9 cellular contexts compared by ENCODE assay signal in genomic region chr2:44578401-44579135, GRCh38.
DNase-seq lines count a peak whose midpoint lies in the region; ATAC-seq, FAIRE-seq and TF ChIP-seq lines count a peak whose summit lies in the region.
"Had no signal": no experiment of that assay in that cellular context is flagged by ENCODE, and none has a peak within 500 bp of the region (broad histone marks: within the 10 kb centered on the region; RNA-seq: fewer than 3 reads in every experiment).

No MANE protein-coding gene starts in this region.

- H3K9me2 ChIP-seq in hepatocyte (replicated peaks; ENCODE audit: insufficient read depth), result no peaks in the 10 kb centered on the region

- no peaks in the 10 kb centered on the region for H3K4me1 ChIP-seq in HepG2 (ENCODE audit: insufficient read depth, low read length)
- no peaks in the 10 kb centered on the region for H3K4me1 ChIP-seq in hepatocyte (ENCODE audit: insufficient read depth)

- intact Hi-C loops in HepG2 (cut with micrococcal nuclease; ENCODE audit: unreplicated experiment), result no loop called here

- H3K4me3 ChIP-seq in HepG2 (replicated peaks in 1 of 3; ENCODE audit: insufficient read depth in 1 of 3, low read depth in 2 of 3, low read length in 3 of 3), result no peak overlapping the region
- H3K4me3 ChIP-seq in hepatocyte, result no peak overlapping the region

- 92% methylated on average over 3 of the region's 3 CpGs for WGBS in HepG2 (ENCODE audit: low lambda C conversion rate)
- WGBS in hepatocyte (ENCODE audit: low lambda C conversion rate, missing lambda C conversion rate), result 90% methylated on average over 3 of the region's 3 CpGs

- no peak for TF ChIP-seq EP300 in HepG2 (IDR thresholded peaks at IDR 0.05; ENCODE audit: low read depth in 2 of 2, low read length in 2 of 2)
- no peak for TF ChIP-seq EP300 in HepG2 (CRISPR knock-in tag; IDR thresholded peaks at IDR 0.05; ENCODE audit: borderline replicate concordance)

- peak; percentile 55 for DNase-seq in EH (ENCODE audit: low read depth)
- no peak for DNase-seq in H54 (ENCODE audit: insufficient read length, low spot score)
- DNase-seq in SIG-M5 treated with dmso at 0.1 percent for 504 hours (lab: John Stamatoyannopoulos, UW; ENCODE audit: unreplicated experiment), result peak; percentile 97
- DNase-seq in HepG2 (ENCODE audit: low spot score), result no peak
- no peak for DNase-seq in NCI-H1105 treated with DMSO at 0.1 percent for 48 hours (lab: John Stamatoyannopoulos, UW)
- no peak for DNase-seq in hepatocyte (ENCODE audit: low spot score)
- DNase-seq in stimulated activated CD4-positive, alpha-beta T cell treated with anti-CD3 and anti-CD28 coated beads, Interleukin-2, amount 100 ng/mL, for 48 hours, result no peak
- DNase-seq: left cardiac atrium had no signal

- no peak for TF ChIP-seq RAD21 in HepG2 (CRISPR knock-in tag; IDR thresholded peaks at IDR 0.05)

- no peak overlapping the region for H3K27ac ChIP-seq in HepG2 (ENCODE audit: extremely low read length, insufficient read depth, low read length)
- H3K27ac ChIP-seq in hepatocyte, result no peak overlapping the region

- H3K9ac ChIP-seq in HepG2 (ENCODE audit: insufficient read depth, low read depth, low read length), result no peak overlapping the region

- CTCF ChIA-PET in HepG2 (lab: Yijun Ruan, JAX; ENCODE audit: low intra/inter-chr PET ratio, low total read pairs), result no interaction called here

- H3K9me3 ChIP-seq in HepG2 (ENCODE audit: low read length), result no peaks in the 10 kb centered on the region
- H3K9me3 ChIP-seq in hepatocyte (ENCODE audit: low read depth), result no peaks in the 10 kb centered on the region

- TF ChIP-seq CTCF in HepG2 (CRISPR knock-in tag; IDR thresholded peaks at IDR 0.05) (no peak), hepatocyte (IDR thresholded peaks at IDR 0.05; ENCODE audit: poor library complexity) (no peak)

- H4K20me1 ChIP-seq in HepG2 (ENCODE audit: insufficient read depth, low read length) (no peaks in the 10 kb centered on the region), hepatocyte (ENCODE audit: insufficient read depth, poor library complexity, severe bottlenecking) (no peaks in the 10 kb centered on the region)

- no peaks in the 10 kb centered on the region for H3K79me2 ChIP-seq in HepG2 (ENCODE audit: insufficient read depth, low read length)
- H3K79me2 ChIP-seq in hepatocyte, result no peaks in the 10 kb centered on the region

- FAIRE-seq in H54 (lab: Jason Lieb, UNC) (peak; percentile 79), HepG2 (lab: Jason Lieb, UNC) (no peak)

- no TSS peak for BruUV-seq in HepG2 (replicated peaks; lab: Mats Ljungman, UMichigan)

- POLR2A ChIA-PET in HepG2 (lab: Yijun Ruan, JAX), result no interaction called here

- H3K27me3 ChIP-seq in HepG2 (ENCODE audit: control insufficient read depth in 1 of 2, insufficient read depth in 2 of 2, low read length in 2 of 2), result no peaks in the 10 kb centered on the region
- H3K27me3 ChIP-seq in hepatocyte, result no peaks in the 10 kb centered on the region

- H3K4me2 ChIP-seq in HepG2 (ENCODE audit: low read depth, low read length) (no peak overlapping the region), hepatocyte (no peak overlapping the region)

- in situ Hi-C loops in HepG2 (cut with HindIII; ENCODE audit: extremely low pct_ligation_motif_present, low pct_unique_long_range_greater_than_20kb), result no loop called here

- no peak for TF ChIP-seq POLR2A in H54 (IDR thresholded peaks at IDR 0.05; ENCODE audit: low read depth, low read length)
- no peak for TF ChIP-seq POLR2A in HepG2 (IDR thresholded peaks at IDR 0.05; ENCODE audit: insufficient read depth in 1 of 2, low read depth in 2 of 2, low read length in 2 of 2)

- no peak overlapping the region for H2AFZ ChIP-seq in HepG2 (ENCODE audit: low read length)
- no peak overlapping the region for H2AFZ ChIP-seq in hepatocyte

- ATAC-seq in HepG2 (no peak), GM19395 (IDR thresholded peaks at IDR 0.05; ENCODE audit: unreplicated experiment) (no peak)

- H3K36me3 ChIP-seq in HepG2 (replicated peaks in 1 of 2; ENCODE audit: control insufficient read depth in 1 of 2, insufficient read depth in 2 of 2, low read length in 2 of 2) (no peaks in the 10 kb centered on the region), hepatocyte (replicated peaks; ENCODE audit: insufficient read depth, low read depth) (no peaks in the 10 kb centered on the region)

TF ChIP-seq in HepG2, 621 proteins besides CTCF, POLR2A, EP300 and RAD21:
- TF ChIP-seq HOXD1 (CRISPR knock-in tag; IDR thresholded peaks at IDR 0.05), result no peak
- peak; percentile 32; the same call in 1 of the 2 replicates for TF ChIP-seq CEBPB (IDR thresholded peaks at IDR 0.05; ENCODE audit: borderline replicate concordance, low read depth, low read length)

Comparison
In these comparisons a context has a peak if more than half of its experiments do, and no peak if none do; other contexts are left out.
1. DNase-seq: peak in EH (single experiment) and SIG-M5 treated with dmso at 0.1 percent for 504 hours (single experiment); none in H54 (single experiment), HepG2 (single experiment), NCI-H1105 treated with DMSO at 0.1 percent for 48 hours (single experiment), hepatocyte (single experiment) and stimulated activated CD4-positive, alpha-beta T cell treated with anti-CD3 and anti-CD28 coated beads, Interleukin-2, amount 100 ng/mL, for 48 hours (0 of 2).